Comparison of ENCODE assay signal across 13 cellular contexts in the genomic region with DNA sequence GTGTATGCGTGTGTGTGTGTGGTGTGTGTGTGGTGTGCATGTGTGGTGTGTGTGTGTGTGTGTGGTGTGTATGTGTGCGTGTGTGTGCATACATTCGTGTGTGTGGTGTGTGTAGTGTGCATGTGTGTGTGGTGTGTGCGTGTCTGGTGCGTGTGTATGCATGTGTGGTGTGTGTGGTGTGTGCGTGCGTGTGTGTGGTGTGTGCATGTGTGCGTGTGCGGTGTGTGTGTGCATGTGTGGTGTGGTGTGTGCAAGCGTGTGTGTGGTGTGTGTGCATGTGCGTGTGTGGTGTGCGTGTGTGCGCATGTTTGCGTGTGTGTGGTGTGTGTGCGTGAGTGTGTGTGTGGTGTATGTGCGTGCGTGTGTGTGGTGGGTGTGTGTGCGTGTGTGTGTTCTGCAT.
DNase-seq lines count a peak whose midpoint lies in the region; ATAC-seq, FAIRE-seq and TF ChIP-seq lines count a peak whose summit lies in the region.
"Had no signal": no experiment of that assay in that cellular context is flagged by ENCODE, and none has a peak within 500 bp of the region (broad histone marks: within the 10 kb centered on the region; RNA-seq: fewer than 3 reads in every experiment).

No MANE protein-coding gene starts in this region.

- TF ChIP-seq POLR2A in GM12892 (IDR thresholded peaks at IDR 0.05; ENCODE audit: low read depth, low read length): no peak
- TF ChIP-seq POLR2A in H1 (IDR thresholded peaks at IDR 0.05; ENCODE audit: control extremely low read depth in 1 of 2, low read depth in 2 of 2, low read length in 2 of 2): no peak

- TF ChIP-seq RAD21 in H1 (IDR thresholded peaks at IDR 0.05 in 1 of 2, conservative IDR thresholded peaks at IDR 0.05 in 1 of 2; ENCODE audit: low read depth in 2 of 2, low read length in 2 of 2): no peak

- no peak for TF ChIP-seq EP300 in H1 (IDR thresholded peaks at IDR 0.05; ENCODE audit: borderline replicate concordance in 1 of 2, low read depth in 2 of 2, low read length in 2 of 2)

- CTCF ChIA-PET in H1 (lab: Charles Lee; ENCODE audit: partially characterized antibody): no interaction called here

- ATAC-seq in HG02588 (IDR thresholded peaks at IDR 0.05; ENCODE audit: unreplicated experiment) (no peak), HG03342 (IDR thresholded peaks at IDR 0.05; ENCODE audit: unreplicated experiment) (no peak), HG03354 (IDR thresholded peaks at IDR 0.05; ENCODE audit: poor library complexity, severe bottlenecking, unreplicated experiment) (no peak)

- peaks cover 4% of the 10 kb centered on the region; the same call in 1 of the 2 replicates for H3K23me2 ChIP-seq in H1 (ENCODE audit: low read depth, low read length)

- H2AK5ac ChIP-seq in H1 (ENCODE audit: low read depth, low read length) (peak overlapping the region; percentile 96), trophoblast cell (ENCODE audit: low read length) (no peak overlapping the region)

- peaks cover 0 to 4% of the 10 kb centered on the region in 2 experiments for H4K20me1 ChIP-seq in H1 (replicated peaks in 1 of 2; ENCODE audit: control insufficient read depth in 1 of 2, insufficient read depth in 2 of 2, low read length in 2 of 2)
- H4K20me1 ChIP-seq: BLaER1 treated with 17β-estradiol and CSF1 and Interleukin-3, amounts not matched to agents 10 nM and 100 nM had no signal

- H2BK120ac ChIP-seq in H1 (replicated peaks; ENCODE audit: low read depth, low read length): no peak overlapping the region
- H2BK120ac ChIP-seq in trophoblast cell (ENCODE audit: insufficient read depth, low read length, poor library complexity): no peak overlapping the region

- POLR2A ChIA-PET in H1 (lab: Charles Lee; ENCODE audit: partially characterized antibody): no interaction called here

- H2BK15ac ChIP-seq in H1 (ENCODE audit: low read length): peak overlapping the region; percentile 62

- H3K9ac ChIP-seq in H1 (replicated peaks in 1 of 4; ENCODE audit: extremely low read depth in 1 of 4, low read depth in 3 of 4, low read length in 3 of 4) (no peak overlapping the region; a peak in 1 of 7 replicates), trophoblast cell (ENCODE audit: low read length) (no peak overlapping the region)
- H3K9ac ChIP-seq: BLaER1 treated with 17β-estradiol and CSF1 and Interleukin-3, amounts not matched to agents 10 nM and 100 nM had no signal

- no peak overlapping the region for H4K12ac ChIP-seq in trophoblast cell (ENCODE audit: low read depth, low read length)

- H3K79me1 ChIP-seq in H1 (ENCODE audit: low read depth, low read length): peaks cover 5% of the 10 kb centered on the region; the same call in 1 of the 2 replicates
- no peaks in the 10 kb centered on the region for H3K79me1 ChIP-seq in trophoblast cell (ENCODE audit: low read length)

- H3K14ac ChIP-seq in H1 (ENCODE audit: insufficient read length): no peak overlapping the region
- H3K14ac ChIP-seq in trophoblast cell (ENCODE audit: low read length): no peak overlapping the region

- FAIRE-seq in GM12892 (lab: Jason Lieb, UNC) (peak; percentile 70), HTR-8/SVneo (lab: Jason Lieb, UNC) (peak; percentile 99), H1 (lab: Jason Lieb, UNC) (no peak)
- FAIRE-seq: H54 had no signal

- H4K91ac ChIP-seq in H1 (replicated peaks; ENCODE audit: insufficient read length, low read length): peak overlapping the region; percentile 93
- H4K91ac ChIP-seq in trophoblast cell (ENCODE audit: low read depth, low read length): no peak overlapping the region

- H3K23ac ChIP-seq in H1 (ENCODE audit: insufficient read length) (no peak overlapping the region), trophoblast cell (ENCODE audit: low read length) (no peak overlapping the region)

- DNase-seq in GM12892 (ENCODE audit: insufficient read length) (no peak), HTR-8/SVneo (ENCODE audit: insufficient read length, low spot score) (no peak), H1 (ENCODE audit: low read depth in 1 of 2, low spot score in 2 of 2) (no peak), trophoblast cell (no peak), cortex of kidney (lab: John Stamatoyannopoulos, UW) (no peak)
- DNase-seq: ACHN; CD4-positive, CD25-positive, alpha-beta regulatory T cell; DMS79 had no signal

- no peaks in the 10 kb centered on the region for H3K9me3 ChIP-seq in H1 (ENCODE audit: insufficient read depth in 2 of 2, low read depth in 1 of 2, low read length in 1 of 2)
- peaks cover 5% of the 10 kb centered on the region for H3K9me3 ChIP-seq in trophoblast cell (ENCODE audit: insufficient read depth, low read depth, low read length)

- H2AFZ ChIP-seq in H1 (ENCODE audit: low read length) (no peak overlapping the region), trophoblast cell (ENCODE audit: insufficient read depth, low read length, poor library complexity) (no peak overlapping the region)

- H4K5ac ChIP-seq in H1 (ENCODE audit: insufficient read length, low read depth, low read length): no peak overlapping the region

- H3K4me3 ChIP-seq in H1 (ENCODE audit: extremely low read depth in 1 of 4, insufficient read depth in 2 of 4, low read depth in 3 of 4, low read length in 4 of 4) (no peak overlapping the region), trophoblast cell (ENCODE audit: low read depth, low read length) (peak overlapping the region; percentile 58)
- H3K4me3 ChIP-seq: BLaER1 treated with 17β-estradiol and CSF1 and Interleukin-3, amounts not matched to agents 10 nM and 100 nM had no signal

- H2BK5ac ChIP-seq in H1 (ENCODE audit: low read depth, low read length): peak overlapping the region; percentile 85
- no peak overlapping the region for H2BK5ac ChIP-seq in trophoblast cell (ENCODE audit: low read depth, low read length, poor library complexity)

- TF ChIP-seq CTCF in H1 (IDR thresholded peaks at IDR 0.05; ENCODE audit: control extremely low read depth in 1 of 3, insufficient read depth in 1 of 3, low read depth in 1 of 3, low read length in 3 of 3): no peak

- peak overlapping the region; percentile 11; the same call in 1 of the 2 replicates for H2BK20ac ChIP-seq in H1 (ENCODE audit: low read length)

- H2BK12ac ChIP-seq in H1 (ENCODE audit: low read depth, low read length): peak overlapping the region; percentile 95; the same call in 1 of the 2 replicates
- no peak overlapping the region for H2BK12ac ChIP-seq in trophoblast cell (ENCODE audit: low read length)

- H3K4me2 ChIP-seq in H1 (ENCODE audit: insufficient read depth in 1 of 2, low read depth in 2 of 2, low read length in 2 of 2): no peak overlapping the region
- no peak overlapping the region for H3K4me2 ChIP-seq in trophoblast cell (ENCODE audit: low read length)
- H3K4me2 ChIP-seq: BLaER1 treated with 17β-estradiol and CSF1 and Interleukin-3, amounts not matched to agents 10 nM and 100 nM had no signal

- H3K4me1 ChIP-seq in H1 (replicated peaks in 1 of 4; ENCODE audit: control insufficient read depth in 3 of 4, insufficient read depth in 4 of 4, low read length in 3 of 4) (no peaks in the 10 kb centered on the region; a peak in 1 of 7 replicates), trophoblast cell (ENCODE audit: control insufficient read depth in 1 of 2, insufficient read depth in 2 of 2, low read length in 2 of 2) (no peaks in the 10 kb centered on the region)

- H3K79me2 ChIP-seq in H1 (ENCODE audit: control insufficient read depth in 1 of 2, insufficient read depth in 2 of 2, low read length in 2 of 2) (no peaks in the 10 kb centered on the region), trophoblast cell (ENCODE audit: control insufficient read depth, insufficient read depth, low read length, poor library complexity) (no peaks in the 10 kb centered on the region)

- H3K36me3 ChIP-seq in H1 (ENCODE audit: control insufficient read depth in 2 of 4, insufficient read depth in 4 of 4, low read length in 3 of 4) (no peaks in the 10 kb centered on the region; a peak in 2 of 8 replicates), trophoblast cell (ENCODE audit: control insufficient read depth in 1 of 2, insufficient read depth in 2 of 2, low read length in 2 of 2) (no peaks in the 10 kb centered on the region)
- H3K36me3 ChIP-seq: BLaER1 treated with 17β-estradiol and CSF1 and Interleukin-3, amounts not matched to agents 10 nM and 100 nM had no signal

- WGBS in H1 (ENCODE audit: extremely low coverage in 1 of 2, insufficient coverage in 1 of 2, insufficient read length in 1 of 2, insufficient replicate concordance in 2 of 2, low coverage in 1 of 2, low lambda C conversion rate in 2 of 2, missing lambda C conversion rate in 1 of 2), 2 experiments: 88 to 100% methylated on average over 1 to 18 of the region's 18 CpGs
- WGBS in trophoblast cell (ENCODE audit: extremely low coverage, insufficient coverage, insufficient read length): 100% methylated on average over 6 of the region's 18 CpGs

- H3K18ac ChIP-seq in H1 (ENCODE audit: extremely low read depth, low read length) (no peak overlapping the region), trophoblast cell (ENCODE audit: low read length) (no peak overlapping the region)

- H4K8ac ChIP-seq in H1 (ENCODE audit: extremely low read depth, insufficient read depth, low read length): no peak overlapping the region
- no peak overlapping the region for H4K8ac ChIP-seq in trophoblast cell (ENCODE audit: low read depth, low read length)

- H3K4ac ChIP-seq in H1 (replicated peaks; ENCODE audit: insufficient read length, low read depth, low read length): peak overlapping the region; percentile 94
- H3K4ac ChIP-seq in trophoblast cell (ENCODE audit: low read depth, low read length): no peak overlapping the region

- H3K27ac ChIP-seq in H1 (ENCODE audit: low read depth, low read length) (no peak overlapping the region), trophoblast cell (ENCODE audit: low read depth, low read length) (no peak overlapping the region)
- H3K27ac ChIP-seq: BLaER1 treated with 17β-estradiol and CSF1 and Interleukin-3, amounts not matched to agents 10 nM and 100 nM had no signal

- peak overlapping the region; percentile 97 for H3K56ac ChIP-seq in H1 (replicated peaks; ENCODE audit: insufficient read length, low read depth, low read length)

- H3K27me3 ChIP-seq in H1 (replicated peaks in 1 of 4; ENCODE audit: control insufficient read depth in 3 of 4, extremely low read depth in 1 of 4, insufficient read depth in 3 of 4, low read length in 3 of 4) (no peaks in the 10 kb centered on the region), trophoblast cell (ENCODE audit: insufficient read depth, low read length) (no peaks in the 10 kb centered on the region)
- H3K27me3 ChIP-seq: BLaER1 treated with 17β-estradiol and CSF1 and Interleukin-3, amounts not matched to agents 10 nM and 100 nM had no signal

TF ChIP-seq in H1, 55 proteins besides CTCF, POLR2A, EP300 and RAD21 (continues in another document):
- TF ChIP-seq SAP30 (IDR thresholded peaks at IDR 0.05; ENCODE audit: insufficient read depth, insufficient replicate concordance, low read length) (no peak), SP1 (IDR thresholded peaks at IDR 0.05; ENCODE audit: low read depth, low read length) (no peak), EGR1 (IDR thresholded peaks at IDR 0.05; ENCODE audit: borderline replicate concordance, low read depth, low read length) (no peak), SIX5 (IDR thresholded peaks at IDR 0.05; ENCODE audit: low read depth, low read length) (no peak)
